3 cellular contexts compared by ENCODE assay signal in the genomic region with DNA sequence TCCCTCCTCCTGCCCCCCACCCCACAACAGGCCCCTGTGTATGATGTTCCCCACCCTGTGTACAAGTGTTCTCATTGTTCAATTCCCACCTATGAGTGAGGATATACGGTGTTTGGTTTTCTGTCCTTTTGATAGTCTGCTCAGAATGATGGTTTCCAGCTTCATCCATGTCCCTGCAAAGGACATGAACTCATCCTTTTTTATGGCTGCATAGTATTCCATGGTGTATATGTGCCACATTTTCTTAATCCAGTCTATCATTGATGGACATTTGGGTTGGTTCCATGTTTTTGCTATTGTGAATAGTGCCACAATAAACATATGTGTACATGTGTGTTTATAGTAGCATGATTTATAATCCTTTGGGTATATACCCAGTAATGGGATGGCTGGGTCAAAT.
DNase-seq lines count a peak whose midpoint lies in the region; ATAC-seq, FAIRE-seq and TF ChIP-seq lines count a peak whose summit lies in the region.
"Not testable (repeated sequence)": the region's sequence is repeated elsewhere in the genome, so short reads cannot be mapped to it uniquely, and the experiment has no call there.

No MANE protein-coding gene starts in this region.

- H2AFZ ChIP-seq in K562 (ENCODE audit: low read depth, low read length); endothelial cell of umbilical vein (ENCODE audit: low read depth, low read length): not testable (repeated sequence)

- TF ChIP-seq CTCF in HEK293 (tag by site-specific recombination; IDR thresholded peaks at IDR 0.05); K562 (IDR thresholded peaks at IDR 0.05 in 2 of 3, conservative IDR thresholded peaks at IDR 0.05 in 1 of 3; ENCODE audit: insufficient read depth in 2 of 3, low read depth in 1 of 3, low read length in 3 of 3); endothelial cell of umbilical vein (IDR thresholded peaks at IDR 0.05; ENCODE audit: extremely low read depth in 1 of 2, insufficient read depth in 1 of 2, low read depth in 1 of 2, low read length in 2 of 2): not testable (repeated sequence)

- CTCF ChIA-PET in HEK293 (lab: Yijun Ruan, JAX); K562 (lab: Yijun Ruan, JAX; ENCODE audit: low intra/inter-chr PET ratio); endothelial cell of umbilical vein (lab: Charles Lee): not testable (repeated sequence)

- H3K36me3 ChIP-seq in HEK293 (ENCODE audit: control insufficient read depth in 2 of 2, insufficient read depth in 1 of 2, low read length in 2 of 2); K562 (ENCODE audit: control insufficient read depth, insufficient read depth, low read length); endothelial cell of umbilical vein (ENCODE audit: control insufficient read depth in 2 of 2, extremely low read depth in 1 of 2, insufficient read depth in 2 of 2, low read length in 2 of 2): not testable (repeated sequence)

- ATAC-seq in K562, result not testable (repeated sequence)

- H3K9ac ChIP-seq in K562 (ENCODE audit: insufficient read depth in 1 of 2, low read depth in 2 of 2, low read length in 2 of 2); endothelial cell of umbilical vein (replicated peaks; ENCODE audit: extremely low read depth, insufficient read depth, low read length): not testable (repeated sequence)

- H3K9me1 ChIP-seq in K562 (ENCODE audit: control insufficient read depth, insufficient read depth, low read length); endothelial cell of umbilical vein (replicated peaks; ENCODE audit: control insufficient read depth, extremely low read depth, insufficient read depth, low read length): not testable (repeated sequence)

- TF ChIP-seq RAD21 in K562 (CRISPR knock-in tag; conservative IDR thresholded peaks at IDR 0.05 in 1 of 2, IDR thresholded peaks at IDR 0.05 in 1 of 2), result not testable (repeated sequence)

- H3K4me2 ChIP-seq in K562 (ENCODE audit: insufficient read depth, low read length); endothelial cell of umbilical vein (ENCODE audit: insufficient read depth, low read length): not testable (repeated sequence)

- not testable (repeated sequence) for TF ChIP-seq EP300 in K562 (IDR thresholded peaks at IDR 0.05; ENCODE audit: low read length)

- not testable (repeated sequence) for TF ChIP-seq POLR2A in K562 (conservative IDR thresholded peaks at IDR 0.05); endothelial cell of umbilical vein (IDR thresholded peaks at IDR 0.05; ENCODE audit: low read depth, low read length)

- FAIRE-seq in K562 (lab: Jason Lieb, UNC), result not testable (repeated sequence)
- FAIRE-seq in endothelial cell of umbilical vein (lab: Jason Lieb, UNC), result peak; percentile 4

- not testable (repeated sequence) for H3K4me1 ChIP-seq in HEK293 (ENCODE audit: control insufficient read depth, insufficient read depth, low read length); K562 (replicated peaks in 1 of 2; ENCODE audit: control insufficient read depth in 2 of 2, insufficient read depth in 2 of 2, low read length in 2 of 2); endothelial cell of umbilical vein (ENCODE audit: control insufficient read depth, extremely low read depth, insufficient read depth, low read length)

- dilution Hi-C loops in endothelial cell of umbilical vein (cut with MboI; ENCODE audit: extremely low pct_ligation_motif_present, low sequenced_read_pairs), result not testable (repeated sequence)

- not testable (repeated sequence) for BruUV-seq in K562 (replicated peaks; lab: Mats Ljungman, UMichigan); endothelial cell of umbilical vein (replicated peaks; lab: Mats Ljungman, UMichigan)

- not testable (repeated sequence) for H3K27me3 ChIP-seq in K562 (ENCODE audit: control insufficient read depth in 2 of 2, insufficient read depth in 2 of 2, low read length in 2 of 2); endothelial cell of umbilical vein (ENCODE audit: control insufficient read depth in 2 of 2, insufficient read depth in 2 of 2, low read length in 2 of 2)

- in situ Hi-C loops in K562 (cut with MboI), result not testable (repeated sequence)

- not testable (repeated sequence) for H3K4me3 ChIP-seq in HEK293 (ENCODE audit: low read depth, low read length); K562; endothelial cell of umbilical vein (replicated peaks in 1 of 3; ENCODE audit: insufficient read depth in 1 of 3, low read depth in 1 of 3, low read length in 3 of 3)

- not testable (repeated sequence) for H4K20me1 ChIP-seq in K562 (replicated peaks; ENCODE audit: control insufficient read depth, insufficient read depth, low read length); endothelial cell of umbilical vein (replicated peaks; ENCODE audit: control insufficient read depth, extremely low read depth, insufficient read depth, low read length)

- WGBS in K562 (ENCODE audit: insufficient coverage, low coverage, missing lambda C conversion rate), result 83% methylated on average over 1 of the region's 1 CpG

- POLR2A ChIA-PET in HEK293 (lab: Yijun Ruan, JAX); K562 (lab: Yijun Ruan, JAX); endothelial cell of umbilical vein (lab: Charles Lee): not testable (repeated sequence)

- H3K27ac ChIP-seq in HEK293 (ENCODE audit: extremely low read depth, low read depth, low read length); K562 (ENCODE audit: extremely low read depth, low read depth, low read length); endothelial cell of umbilical vein (ENCODE audit: insufficient read depth, low read depth, low read length): not testable (repeated sequence)

- not testable (repeated sequence) for H3K9me3 ChIP-seq in HEK293 (ENCODE audit: control insufficient read depth, insufficient read depth, low read depth, low read length); K562 (replicated peaks; ENCODE audit: control insufficient read depth, insufficient read depth, low read depth, low read length); endothelial cell of umbilical vein (replicated peaks; ENCODE audit: control insufficient read depth, insufficient read depth, low read length)

- intact Hi-C loops in K562 (cut with micrococcal nuclease); endothelial cell of umbilical vein (cut with micrococcal nuclease): not testable (repeated sequence)

- not testable (repeated sequence) for DNase-seq in K562 (ENCODE audit: extremely low read depth in 1 of 4, low spot score in 3 of 4); endothelial cell of umbilical vein (ENCODE audit: low read depth, low spot score)

- H3K79me2 ChIP-seq in K562 (ENCODE audit: control insufficient read depth, insufficient read depth, low read length); endothelial cell of umbilical vein (ENCODE audit: control insufficient read depth, insufficient read depth, low read length): not testable (repeated sequence)

TF ChIP-seq in HEK293, 187 proteins besides CTCF, POLR2A, EP300 and RAD21 (continues in another document):
- TF ChIP-seq ZNF146 (tag by site-specific recombination; IDR thresholded peaks at IDR 0.05), result peak; percentile 92

TF ChIP-seq in K562, 482 proteins besides CTCF, POLR2A, EP300 and RAD21:
- peak; percentile 42 for TF ChIP-seq ZNF146 (CRISPR knock-in tag; IDR thresholded peaks at IDR 0.05; ENCODE audit: unreplicated experiment)
TF ChIP-seq in K562: peak in this region for 1; not testable (repeated sequence) for 481.
